9 cellular contexts compared by ENCODE assay signal in genomic region chr1:221726331-221726692, GRCh38. TPM values are rescaled to one million over a fixed set of nuclear protein-coding genes. Genes with fewer than 3 reads are reported as not detected.
DNase-seq lines count a peak whose midpoint lies in the region; ATAC-seq and TF ChIP-seq lines count a peak whose summit lies in the region.
"Had no signal": no experiment of that assay in that cellular context is flagged by ENCODE, and none has a peak within 500 bp of the region (broad histone marks: within the 10 kb centered on the region; RNA-seq: fewer than 3 reads in every experiment).

No MANE protein-coding gene starts in this region.

- TF ChIP-seq CTCF in CD14-positive monocyte (IDR thresholded peaks at IDR 0.05) (no peak), dorsolateral prefrontal cortex (IDR thresholded peaks at IDR 0.05 in 54 of 56, conservative IDR thresholded peaks at IDR 0.05 in 2 of 56; ENCODE audit: low read depth in 1 of 56, partially characterized antibody in 56 of 56) (no peak)

- intact Hi-C loops in CD14-positive monocyte (cut with micrococcal nuclease) = no loop called here
- intact Hi-C loops in dorsolateral prefrontal cortex (cut with DNase I) = no loop called here

- H3K27ac Mint-ChIP-seq in CD14-positive monocyte = peak overlapping the region; percentile 88 to 96 (median 95)

- peak; percentile 41 for ATAC-seq in GM19328 (IDR thresholded peaks at IDR 0.05; ENCODE audit: unreplicated experiment)
- ATAC-seq in HG03135 (IDR thresholded peaks at IDR 0.05; ENCODE audit: unreplicated experiment) = peak; percentile 73

- peak overlapping the region; percentile 25 to 82 for H3K4me3 Mint-ChIP-seq in CD14-positive monocyte

- no peak for DNase-seq in CD14-positive monocyte (ENCODE audit: low spot score)
- DNase-seq in dorsolateral prefrontal cortex = no peak
- no peak for DNase-seq in cerebellar cortex (ENCODE audit: low spot score)
- DNase-seq in NCI-H1436 (lab: John Stamatoyannopoulos, UW) = no peak
- no peak for DNase-seq in AG08396 (ENCODE audit: low spot score)
- no peak for DNase-seq in activated CD4-positive, CD25-positive, alpha-beta regulatory T cell (lab: John Stamatoyannopoulos, UW)
- DNase-seq: NCI-H226 had no signal

- H3K27me3 Mint-ChIP-seq in CD14-positive monocyte (ENCODE audit: low read depth in 3 of 3) = no peaks in the 10 kb centered on the region

- H3K4me3 ChIP-seq in dorsolateral prefrontal cortex = peak overlapping the region in 3 of 59 donors; percentile 1 to 29 (median 12)

- peaks cover 0 to 9% (median 6%) of the 10 kb centered on the region in 7 donors for H3K9me3 Mint-ChIP-seq in CD14-positive monocyte

- peaks cover 65% of the 10 kb centered on the region for H3K4me1 Mint-ChIP-seq in CD14-positive monocyte

- peaks cover 39 to 42% of the 10 kb centered on the region in 2 donors for H3K36me3 Mint-ChIP-seq in CD14-positive monocyte

- no peaks in the 10 kb centered on the region for H3K27me3 ChIP-seq in dorsolateral prefrontal cortex

- H3K27ac ChIP-seq in dorsolateral prefrontal cortex = peak overlapping the region in 35 of 59 donors; percentile 2 to 73 (median 38)

RNA-seq across cellular contexts. Expression of gene DUSP10, which starts 15.6 kb away (rescaled TPM):
- 10 to 100 TPM; 10.4 to 12.7 TPM for polyA plus RNA-seq in CD14-positive monocyte
- total RNA-seq in dorsolateral prefrontal cortex = 10 to 100 TPM in 43 of 120 experiments, 1 to 10 TPM in 77; 2.7 to 28.4 (median 9.0) TPM
